ENCODE assay signal across 1 cellular context in the genomic region with DNA sequence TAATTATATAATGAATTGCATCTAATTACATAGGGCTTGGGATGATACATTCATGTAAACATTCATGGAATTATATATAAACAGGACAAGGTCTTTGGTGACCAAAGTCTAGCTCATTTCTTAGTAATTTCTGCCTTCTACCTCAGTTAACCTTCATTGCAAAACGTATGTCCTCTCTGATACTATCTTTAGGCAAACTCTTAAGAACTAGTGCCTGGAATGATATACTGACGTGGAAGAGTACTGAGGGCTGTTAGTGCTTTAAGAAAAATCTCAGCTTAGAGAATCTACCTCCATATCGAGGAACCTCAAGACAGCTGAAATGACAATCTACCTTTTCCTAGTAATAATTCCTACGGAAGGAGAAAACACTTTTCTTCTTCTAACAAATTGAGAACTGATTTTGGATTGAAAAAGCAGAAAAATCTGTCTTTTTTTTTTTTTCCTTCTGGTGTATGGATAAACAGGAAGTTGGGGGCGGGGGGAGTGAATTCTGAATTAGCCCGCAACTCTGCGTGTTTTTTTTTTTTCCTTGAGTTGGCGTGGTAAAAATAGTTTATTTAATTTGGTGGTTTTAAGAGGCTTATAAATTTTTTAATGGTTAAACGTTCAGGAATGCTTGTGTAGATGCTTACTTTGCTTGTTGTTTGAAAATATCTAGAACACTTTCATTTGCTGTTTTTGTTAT.
TF ChIP-seq lines count a peak whose summit lies in the region.

No MANE protein-coding gene starts in this region.

TF ChIP-seq in SK-N-SH, 30 proteins besides CTCF, POLR2A, EP300 and RAD21:
- TF ChIP-seq, protein P1, sequence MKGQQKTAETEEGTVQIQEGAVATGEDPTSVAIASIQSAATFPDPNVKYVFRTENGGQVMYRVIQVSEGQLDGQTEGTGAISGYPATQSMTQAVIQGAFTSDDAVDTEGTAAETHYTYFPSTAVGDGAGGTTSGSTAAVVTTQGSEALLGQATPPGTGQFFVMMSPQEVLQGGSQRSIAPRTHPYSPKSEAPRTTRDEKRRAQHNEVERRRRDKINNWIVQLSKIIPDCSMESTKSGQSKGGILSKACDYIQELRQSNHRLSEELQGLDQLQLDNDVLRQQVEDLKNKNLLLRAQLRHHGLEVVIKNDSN (IDR thresholded peaks at IDR 0.05; ENCODE audit: borderline replicate concordance, low read depth): no peak
- TF ChIP-seq TEAD4 (IDR thresholded peaks at IDR 0.05; ENCODE audit: borderline replicate concordance, insufficient read depth) (no peak), FOXJ3 (CRISPR knock-in tag; IDR thresholded peaks at IDR 0.05) (no peak), SIN3A (IDR thresholded peaks at IDR 0.05; ENCODE audit: borderline replicate concordance, low read depth, low read length) (no peak), SMC3 (IDR thresholded peaks at IDR 0.05; ENCODE audit: low read depth, low read length) (no peak), TCF12 (IDR thresholded peaks at IDR 0.05) (no peak), MXI1 (IDR thresholded peaks at IDR 0.05; ENCODE audit: low read depth, low read length) (no peak), MEF2A (IDR thresholded peaks at IDR 0.05; ENCODE audit: borderline replicate concordance, low read depth) (no peak)
